Comparison of ENCODE assay signal across 27 cellular contexts in the genomic region with DNA sequence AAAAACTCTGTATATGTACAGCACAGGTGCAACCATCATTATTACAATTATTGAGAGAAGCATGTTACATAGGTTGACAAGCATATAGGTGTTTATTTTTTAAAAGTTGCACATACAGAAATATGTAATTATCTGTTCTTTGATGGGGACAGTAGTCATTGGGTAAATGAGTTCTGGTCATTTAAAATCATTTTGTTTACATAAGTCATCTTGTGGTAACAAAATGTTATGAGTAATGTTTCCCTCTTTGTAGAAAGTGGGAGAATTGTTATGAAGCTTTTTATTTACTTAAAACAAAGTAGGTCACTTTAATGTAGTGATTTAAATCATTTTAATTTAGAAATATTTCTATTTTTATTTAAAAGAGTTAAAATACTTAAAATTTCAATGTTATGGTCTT.
"Had no signal": no experiment of that assay in that cellular context is flagged by ENCODE, and none has a peak within 500 bp of the region (broad histone marks: within the 10 kb centered on the region; RNA-seq: fewer than 3 reads in every experiment).

No MANE protein-coding gene starts in this region.

- H3K36me3 ChIP-seq: left lung, lower lobe of right lung, pancreas, prostate gland, sigmoid colon, suprapubic skin, thoracic aorta, tibial artery, upper lobe of right lung had no signal

- H3K27ac ChIP-seq: left lung, lower lobe of right lung, pancreas, prostate gland, sigmoid colon, suprapubic skin, thoracic aorta, tibial artery, upper lobe of right lung had no signal

- H3K4me2 ChIP-seq: smooth muscle cell had no signal

- FAIRE-seq: islet of Langerhans, kidney, pancreas, urothelium cell line had no signal

- H3K27me3 ChIP-seq: left lung, pancreas, sigmoid colon, tibial artery, upper lobe of right lung had no signal

- H3K4me3 ChIP-seq: left lung, lower lobe of right lung, pancreas, prostate gland, sigmoid colon, smooth muscle cell, suprapubic skin, thoracic aorta, tibial artery, upper lobe of right lung had no signal

- H3K4me1 ChIP-seq: left lung, lower lobe of right lung, pancreas, prostate gland, sigmoid colon, suprapubic skin, tibial artery, upper lobe of right lung had no signal

- ATAC-seq: left colon; left lung; lower lobe of right lung; naive thymus-derived CD8-positive, alpha-beta T cell; pancreas; right cardiac atrium; upper lobe of right lung had no signal

- H3K9me3 ChIP-seq: left lung, lower lobe of right lung, pancreas, prostate gland, sigmoid colon, suprapubic skin, thoracic aorta, tibial artery, upper lobe of right lung had no signal

- DNase-seq: hippocampal formation; immature natural killer cell; kidney; left colon; left lung; lower lobe of right lung; mammary epithelial cell; mesenchymal stem cell; naive thymus-derived CD8-positive, alpha-beta T cell; nucleus accumbens; pancreas; posterior cingulate gyrus; retina; right cardiac atrium; sigmoid colon; stimulated activated CD4-positive, alpha-beta T cell treated with anti-CD3 and anti-CD28 coated beads, Interleukin-1b, Interleukin-23, amount 100 ng/mL, for 48 hours; stimulated activated CD4-positive, alpha-beta T cell treated with anti-CD3 and anti-CD28 coated beads, Interleukin-2, amount 100 ng/mL, for 48 hours; stimulated activated naive CD4-positive, alpha-beta T cell; tibial artery; trophoblast cell; upper lobe of right lung had no signal
